Comparison of ENCODE assay signal across 1 cellular context in genomic region chr1:239815074-239815473, GRCh38.
TF ChIP-seq lines count a peak whose summit lies in the region.

No MANE protein-coding gene starts in this region.

TF ChIP-seq in SK-N-SH, 30 proteins besides CTCF, POLR2A, EP300 and RAD21 (continued from another document):
- no peak for TF ChIP-seq NRF1 (IDR thresholded peaks at IDR 0.05; ENCODE audit: low read depth, low read length)
- TF ChIP-seq MAX (IDR thresholded peaks at IDR 0.05; ENCODE audit: low read depth): no peak
- no peak for TF ChIP-seq SMC3 (IDR thresholded peaks at IDR 0.05; ENCODE audit: low read depth, low read length)
- no peak for TF ChIP-seq FOXM1 (IDR thresholded peaks at IDR 0.05; ENCODE audit: low read depth)
- TF ChIP-seq JUND (IDR thresholded peaks at IDR 0.05): no peak
TF ChIP-seq in SK-N-SH: peak in this region for 0.
